1 cellular context compared by ENCODE assay signal in genomic region chr6:44493132-44493531, GRCh38.
TF ChIP-seq lines count a peak whose summit lies in the region.

No MANE protein-coding gene starts in this region.

TF ChIP-seq in GM23338, 12 proteins besides CTCF, POLR2A, EP300 and RAD21 (continued from another document):
- no peak for TF ChIP-seq ZNF462 (CRISPR knock-in tag; IDR thresholded peaks at IDR 0.05)
